ENCODE assay signal across 23 cellular contexts in genomic region chr11:17580271-17580670, GRCh38. TPM values are rescaled to one million over a fixed set of nuclear protein-coding genes. Genes with fewer than 3 reads are reported as not detected.
DNase-seq lines count a peak whose midpoint lies in the region; ATAC-seq and TF ChIP-seq lines count a peak whose summit lies in the region.
"Had no signal": no experiment of that assay in that cellular context is flagged by ENCODE, and none has a peak within 500 bp of the region (broad histone marks: within the 10 kb centered on the region; RNA-seq: fewer than 3 reads in every experiment).

No MANE protein-coding gene starts in this region.

- H3K9me3 ChIP-seq in osteoblast (ENCODE audit: low read depth, low read length): no peaks in the 10 kb centered on the region
- H3K9me3 ChIP-seq in OCI-LY7 (ENCODE audit: low read length): no peaks in the 10 kb centered on the region
- H3K9me3 ChIP-seq: BE2C had no signal

- DNase-seq in natural killer cell treated with Interleukin-12 subunit alpha and Interleukin-12 subunit beta and Interleukin-15 and Interleukin-18, amount 100 ng/mL, for 72 hours (ENCODE audit: low spot score): peak; percentile 32
- DNase-seq in natural killer cell: no peak
- DNase-seq in coronary artery (ENCODE audit: low spot score): peak; percentile 29
- DNase-seq in osteoblast (ENCODE audit: insufficient read length, low spot score, missing footprints): peak; percentile 50
- DNase-seq in OCI-LY7 (ENCODE audit: low spot score): no peak
- DNase-seq: ACHN; BE2C; C1 segment of cervical spinal cord; CD4-positive, CD25-positive, alpha-beta regulatory T cell; CD8-positive, alpha-beta memory T cell; COR-L47; DMS 273 treated with DMSO at 0.1 percent for 48 hours; DMS53; DND-41; EL; HFFc6; IMR-90 had no signal

- no peak overlapping the region for H3K27ac Mint-ChIP-seq in natural killer cell treated with Interleukin-12 subunit alpha and Interleukin-12 subunit beta and Interleukin-15 and Interleukin-18, amount 100 ng/mL, for 72 hours
- no peak overlapping the region for H3K27ac Mint-ChIP-seq in natural killer cell
- H3K27ac Mint-ChIP-seq: CD4-positive, CD25-positive, alpha-beta regulatory T cell; CD8-positive, alpha-beta memory T cell; GM23338; HFFc6 had no signal

- peaks cover 3% of the 10 kb centered on the region for H3K27me3 ChIP-seq in osteoblast (ENCODE audit: insufficient read depth, low read length)
- H3K27me3 ChIP-seq: BE2C had no signal

- POLR2A ChIA-PET in OCI-LY7 (lab: Charles Lee): no interaction called here

- H3K4me3 Mint-ChIP-seq in natural killer cell treated with Interleukin-12 subunit alpha and Interleukin-12 subunit beta and Interleukin-15 and Interleukin-18, amount 100 ng/mL, for 72 hours: no peak overlapping the region
- no peak overlapping the region for H3K4me3 Mint-ChIP-seq in natural killer cell
- H3K4me3 Mint-ChIP-seq: CD4-positive, CD25-positive, alpha-beta regulatory T cell; CD8-positive, alpha-beta memory T cell; GM23338; HFFc6 had no signal

- H3K4me1 Mint-ChIP-seq in natural killer cell treated with Interleukin-12 subunit alpha and Interleukin-12 subunit beta and Interleukin-15 and Interleukin-18, amount 100 ng/mL, for 72 hours (ENCODE audit: low read depth in 2 of 2): no peaks in the 10 kb centered on the region
- no peaks in the 10 kb centered on the region for H3K4me1 Mint-ChIP-seq in natural killer cell
- H3K4me1 Mint-ChIP-seq: CD4-positive, CD25-positive, alpha-beta regulatory T cell; CD8-positive, alpha-beta memory T cell had no signal

- H3K36me3 ChIP-seq in osteoblast (ENCODE audit: insufficient read depth, low read length) (no peaks in the 10 kb centered on the region), OCI-LY7 (ENCODE audit: insufficient read depth, low read length) (no peaks in the 10 kb centered on the region)
- H3K36me3 ChIP-seq: BE2C had no signal

- H3K4me2 ChIP-seq in osteoblast (ENCODE audit: insufficient read depth, low read length) (no peak overlapping the region), OCI-LY7 (ENCODE audit: low read length) (no peak overlapping the region)
- H3K4me2 ChIP-seq: GM23338 had no signal

- intact Hi-C loops in natural killer cell (cut with micrococcal nuclease): no loop called here
- intact Hi-C loops in OCI-LY7 (cut with micrococcal nuclease; ENCODE audit: unreplicated experiment): no loop called here

- peaks cover 13 to 14% of the 10 kb centered on the region in 2 donors for H3K27me3 Mint-ChIP-seq in natural killer cell treated with Interleukin-12 subunit alpha and Interleukin-12 subunit beta and Interleukin-15 and Interleukin-18, amount 100 ng/mL, for 72 hours
- peaks cover 0 to 12% of the 10 kb centered on the region in 2 donors for H3K27me3 Mint-ChIP-seq in natural killer cell (ENCODE audit: low read depth in 2 of 2)

- TF ChIP-seq CTCF in natural killer cell (IDR thresholded peaks at IDR 0.05): no peak
- no peak for TF ChIP-seq CTCF in coronary artery (IDR thresholded peaks at IDR 0.05)
- TF ChIP-seq CTCF in osteoblast (IDR thresholded peaks at IDR 0.05; ENCODE audit: extremely low read depth, low read depth, low read length): no peak
- no peak for TF ChIP-seq CTCF in OCI-LY7 (conservative IDR thresholded peaks at IDR 0.05; ENCODE audit: low read length)

- no peaks in the 10 kb centered on the region for H3K4me1 ChIP-seq in osteoblast (ENCODE audit: insufficient read depth, low read length)
- no peaks in the 10 kb centered on the region for H3K4me1 ChIP-seq in OCI-LY7 (ENCODE audit: insufficient read depth, low read length, poor library complexity, severe bottlenecking)
- H3K4me1 ChIP-seq: BE2C had no signal

- no peaks in the 10 kb centered on the region for H3K36me3 Mint-ChIP-seq in natural killer cell treated with Interleukin-12 subunit alpha and Interleukin-12 subunit beta and Interleukin-15 and Interleukin-18, amount 100 ng/mL, for 72 hours
- no peaks in the 10 kb centered on the region for H3K36me3 Mint-ChIP-seq in natural killer cell
- H3K36me3 Mint-ChIP-seq: CD4-positive, CD25-positive, alpha-beta regulatory T cell had no signal

- ATAC-seq in natural killer cell treated with Interleukin-12 subunit alpha and Interleukin-12 subunit beta and Interleukin-15 and Interleukin-18, amount 100 ng/mL, for 72 hours: peak in 1 of 2 donors; percentile 8
- ATAC-seq in natural killer cell (no peak), GM19455 (IDR thresholded peaks at IDR 0.05; ENCODE audit: unreplicated experiment) (no peak), HG02973 (IDR thresholded peaks at IDR 0.05; ENCODE audit: unreplicated experiment) (no peak)
- ATAC-seq: GM12878, GM23338, HCT116 had no signal

- H2AFZ ChIP-seq in osteoblast (ENCODE audit: low read length) (no peak overlapping the region), OCI-LY7 (ENCODE audit: low read length) (no peak overlapping the region)
- H2AFZ ChIP-seq: GM23338 had no signal

- CTCF ChIA-PET in OCI-LY7 (lab: Charles Lee; ENCODE audit: unreplicated experiment): no interaction called here

- no TSS peak for BruUV-seq in OCI-LY7 (replicated peaks; lab: Mats Ljungman, UMichigan)

- H3K79me2 ChIP-seq in osteoblast (ENCODE audit: insufficient read depth, low read length) (no peaks in the 10 kb centered on the region), OCI-LY7 (ENCODE audit: insufficient read depth, low read depth, low read length) (no peaks in the 10 kb centered on the region)

- H3K27ac ChIP-seq in coronary artery (no peak overlapping the region), osteoblast (ENCODE audit: low read depth, low read length) (no peak overlapping the region), OCI-LY7 (ENCODE audit: low read depth, low read length, poor library complexity, severe bottlenecking) (no peak overlapping the region)

- H3K4me3 ChIP-seq in coronary artery (no peak overlapping the region), osteoblast (ENCODE audit: insufficient read depth, low read length) (no peak overlapping the region), OCI-LY7 (ENCODE audit: low read depth, low read length, poor library complexity, severe bottlenecking) (no peak overlapping the region)
- H3K4me3 ChIP-seq: GM12878, GM23338 had no signal

- H4K20me1 ChIP-seq in osteoblast (ENCODE audit: insufficient read depth, low read length) (no peaks in the 10 kb centered on the region), OCI-LY7 (ENCODE audit: insufficient read depth, low read length) (no peaks in the 10 kb centered on the region)

- H3K9me2 ChIP-seq in OCI-LY7 (ENCODE audit: insufficient read depth, low read length): no peaks in the 10 kb centered on the region

- H3K9me3 Mint-ChIP-seq in natural killer cell treated with Interleukin-12 subunit alpha and Interleukin-12 subunit beta and Interleukin-15 and Interleukin-18, amount 100 ng/mL, for 72 hours: no peaks in the 10 kb centered on the region
- H3K9me3 Mint-ChIP-seq in natural killer cell: no peaks in the 10 kb centered on the region
- H3K9me3 Mint-ChIP-seq: CD4-positive, CD25-positive, alpha-beta regulatory T cell; CD8-positive, alpha-beta memory T cell; GM23338; HFFc6 had no signal

RNA-seq across cellular contexts. Expression of gene OTOG, which starts 33.2 kb away (rescaled TPM):
- total RNA-seq in natural killer cell treated with Interleukin-12 subunit alpha and Interleukin-12 subunit beta and Interleukin-15 and Interleukin-18, amount 100 ng/mL, for 72 hours: not detected
- total RNA-seq in natural killer cell (not detected), osteoblast (not detected in 2 replicates), OCI-LY7 (2022) (not detected in 2 replicates)
- total RNA-seq in OCI-LY7 (2014; rRNA removed; shearing (Covaris generic)): not detected in 2 replicates
- total RNA-seq: CD4-positive, CD25-positive, alpha-beta regulatory T cell; CD8-positive, alpha-beta memory T cell; G401; GM12878; HFFc6; IMR-90 had no signal

RNA-seq across cellular contexts. Expression of gene USH1C, which starts 36.1 kb away (rescaled TPM):
- not detected for total RNA-seq in natural killer cell treated with Interleukin-12 subunit alpha and Interleukin-12 subunit beta and Interleukin-15 and Interleukin-18, amount 100 ng/mL, for 72 hours
- total RNA-seq in natural killer cell: not detected
- total RNA-seq in osteoblast: not detected in 2 replicates
- total RNA-seq in OCI-LY7 (2014; rRNA removed; shearing (Covaris generic)): not detected in 2 replicates
- total RNA-seq in OCI-LY7 (2022): not detected in 2 replicates
- total RNA-seq: CD4-positive, CD25-positive, alpha-beta regulatory T cell; CD8-positive, alpha-beta memory T cell; G401; GM12878; HFFc6; IMR-90 had no signal

Comparison
In these comparisons a context has a peak if more than half of its experiments do, and no peak if none do; other contexts are left out.
1. DNase-seq: peak in natural killer cell treated with Interleukin-12 subunit alpha and Interleukin-12 subunit beta and Interleukin-15 and Interleukin-18, amount 100 ng/mL, for 72 hours (single experiment), coronary artery (single experiment) and osteoblast (single experiment); none in natural killer cell (single experiment) and OCI-LY7 (single experiment).